ENCODE assay signal across 2 cellular contexts in genomic region chr3:191327526-191327925, GRCh38.
TF ChIP-seq lines count a peak whose summit lies in the region.

No MANE protein-coding gene starts in this region.

TF ChIP-seq in IMR-90, 13 proteins besides CTCF, POLR2A, EP300 and RAD21:
- no peak for TF ChIP-seq ELK1 (IDR thresholded peaks at IDR 0.05; ENCODE audit: borderline replicate concordance, low read depth, low read length)
- TF ChIP-seq MAFK (IDR thresholded peaks at IDR 0.05; ENCODE audit: low read depth, low read length): no peak
- TF ChIP-seq SMC3 (IDR thresholded peaks at IDR 0.05; ENCODE audit: low read depth, low read length): no peak
- TF ChIP-seq CHD1 (IDR thresholded peaks at IDR 0.05; ENCODE audit: low read depth, low read length): no peak
- no peak for TF ChIP-seq RFX5 (IDR thresholded peaks at IDR 0.05; ENCODE audit: low read depth, low read length)
- no peak for TF ChIP-seq NFE2L2 (IDR thresholded peaks at IDR 0.05; ENCODE audit: low read depth, low read length)
- TF ChIP-seq USF2 (IDR thresholded peaks at IDR 0.05; ENCODE audit: low read depth, low read length): no peak
- TF ChIP-seq MAZ (IDR thresholded peaks at IDR 0.05; ENCODE audit: borderline replicate concordance, low read depth, low read length): no peak
- TF ChIP-seq RCOR1 (IDR thresholded peaks at IDR 0.05; ENCODE audit: insufficient replicate concordance, low read length): no peak

TF ChIP-seq in endothelial cell of umbilical vein, 7 proteins besides CTCF, POLR2A, EP300 and RAD21:
- no peak for TF ChIP-seq MYC (IDR thresholded peaks at IDR 0.05; ENCODE audit: low read depth, low read length)
- TF ChIP-seq GATA2 (IDR thresholded peaks at IDR 0.05; ENCODE audit: insufficient read depth, insufficient read length, low read depth, low read length): peak; percentile 40
